25 cellular contexts compared by ENCODE assay signal in the genomic region with DNA sequence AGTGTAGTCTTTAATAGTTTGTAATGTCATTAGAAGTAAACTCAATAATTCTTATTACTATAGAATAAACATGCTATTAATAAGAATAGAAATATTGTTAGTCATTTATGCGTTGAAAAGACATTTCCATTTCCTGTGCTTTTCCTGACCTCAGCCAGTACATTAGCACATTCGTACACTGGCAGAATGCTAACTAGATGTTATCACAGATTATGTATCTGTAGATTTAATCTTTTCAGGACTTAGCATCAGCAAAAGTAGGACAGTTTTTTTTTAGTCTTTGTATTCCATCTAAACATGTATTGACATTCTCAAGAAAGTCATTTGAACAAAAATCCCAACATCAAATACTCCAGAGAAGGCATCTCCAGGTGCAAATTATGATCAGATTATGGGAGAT.
A peak's percentile ranks its signal among the peaks of the same experiment; 100 is the strongest.
DNase-seq lines count a peak whose midpoint lies in the region; ATAC-seq, FAIRE-seq and TF ChIP-seq lines count a peak whose summit lies in the region.
"Had no signal": no experiment of that assay in that cellular context is flagged by ENCODE, and none has a peak within 500 bp of the region (broad histone marks: within the 10 kb centered on the region; RNA-seq: fewer than 3 reads in every experiment).

No MANE protein-coding gene starts in this region.

- no peak overlapping the region for H2AFZ ChIP-seq in DND-41 (ENCODE audit: low read depth, low read length)
- H2AFZ ChIP-seq in endothelial cell of umbilical vein (ENCODE audit: low read depth, low read length) = no peak overlapping the region
- H2AFZ ChIP-seq in GM23338 = no peak overlapping the region

- H3K9me2 ChIP-seq in GM23338 (ENCODE audit: insufficient read depth) = peaks cover 14% of the 10 kb centered on the region

- no peak for DNase-seq in DND-41
- DNase-seq in endothelial cell of umbilical vein (ENCODE audit: low read depth, low spot score) = no peak
- peak; percentile 5 to 35 for DNase-seq in lung microvascular endothelial cell (ENCODE audit: low read depth in 2 of 2)
- DNase-seq in SHP77 (lab: John Stamatoyannopoulos, UW) = no peak
- no peak for DNase-seq in GM23338 (ENCODE audit: low spot score)
- DNase-seq in mucosa of gallbladder (ENCODE audit: low spot score) = no peak
- DNase-seq: 8988T; AML-193; BE2C; C1 segment of cervical spinal cord; CD4-positive, alpha-beta memory T cell; CD4-positive, CD25-positive, alpha-beta regulatory T cell; CD8-positive, alpha-beta memory T cell; COR-L47; DMS 273 treated with DMSO at 0.1 percent for 48 hours; DMS79 treated with DMSO at 0.1 percent for 48 hours; EL; GDM1 had no signal

- H3K4me1 ChIP-seq in DND-41 (ENCODE audit: insufficient read depth, low read length) = peaks cover 20% of the 10 kb centered on the region
- peaks cover 11% of the 10 kb centered on the region for H3K4me1 ChIP-seq in endothelial cell of umbilical vein (ENCODE audit: control insufficient read depth, extremely low read depth, insufficient read depth, low read length)
- H3K4me1 ChIP-seq in GM23338 (ENCODE audit: insufficient read depth) = no peaks in the 10 kb centered on the region
- H3K4me1 ChIP-seq: A549, BLaER1 had no signal

- no peaks in the 10 kb centered on the region for H3K9me3 ChIP-seq in DND-41 (ENCODE audit: insufficient read depth, low read length, severe bottlenecking)
- no peaks in the 10 kb centered on the region for H3K9me3 ChIP-seq in endothelial cell of umbilical vein (replicated peaks; ENCODE audit: control insufficient read depth, insufficient read depth, low read length)
- H3K9me3 ChIP-seq: A549, BE2C, BLaER1 had no signal

- no peak overlapping the region for H3K4me3 ChIP-seq in DND-41 (ENCODE audit: low read depth in 1 of 2, low read length in 2 of 2)
- H3K4me3 ChIP-seq in endothelial cell of umbilical vein (replicated peaks in 1 of 3; ENCODE audit: insufficient read depth in 1 of 3, low read depth in 1 of 3, low read length in 3 of 3) = no peak overlapping the region
- no peak overlapping the region for H3K4me3 ChIP-seq in GM23338
- H3K4me3 ChIP-seq: A549, BLaER1, GM12878 had no signal

- H3K4me3 Mint-ChIP-seq in GM23338 = no peak overlapping the region
- H3K4me3 Mint-ChIP-seq: CD14-positive monocyte; CD4-positive, CD25-positive, alpha-beta regulatory T cell; CD8-positive, alpha-beta memory T cell had no signal

- H3K36me3 Mint-ChIP-seq in GM23338 (ENCODE audit: low read depth) = no peaks in the 10 kb centered on the region

- H3K9ac ChIP-seq in DND-41 (ENCODE audit: low read depth, low read length) (no peak overlapping the region), endothelial cell of umbilical vein (replicated peaks; ENCODE audit: extremely low read depth, insufficient read depth, low read length) (no peak overlapping the region)
- H3K9ac ChIP-seq: BLaER1 had no signal

- H3K27ac ChIP-seq in DND-41 (ENCODE audit: low read length) (peak overlapping the region; percentile 53), endothelial cell of umbilical vein (ENCODE audit: insufficient read depth, low read depth, low read length) (no peak overlapping the region), GM23338 (ENCODE audit: low read depth) (no peak overlapping the region)
- H3K27ac ChIP-seq: A549, BLaER1 had no signal

- POLR2A ChIA-PET in endothelial cell of umbilical vein (lab: Charles Lee) = no interaction called here

- H3K27me3 ChIP-seq in DND-41 (ENCODE audit: insufficient read depth, low read length, poor library complexity) (no peaks in the 10 kb centered on the region), endothelial cell of umbilical vein (ENCODE audit: control insufficient read depth in 2 of 2, insufficient read depth in 2 of 2, low read length in 2 of 2) (no peaks in the 10 kb centered on the region), GM23338 (ENCODE audit: insufficient read depth) (no peaks in the 10 kb centered on the region)
- H3K27me3 ChIP-seq: BE2C, BLaER1 had no signal

- H3K4me1 Mint-ChIP-seq in GM23338 = peaks cover 8% of the 10 kb centered on the region
- H3K4me1 Mint-ChIP-seq: CD14-positive monocyte had no signal

- H3K9me3 Mint-ChIP-seq in GM23338 = no peaks in the 10 kb centered on the region
- H3K9me3 Mint-ChIP-seq: CD8-positive, alpha-beta memory T cell had no signal

- FAIRE-seq in A204.1 (lab: Jason Lieb, UNC) = peak; percentile 70
- FAIRE-seq in endothelial cell of umbilical vein (lab: Jason Lieb, UNC) = peak; percentile 4
- FAIRE-seq: A549, GM12878, GM12892, GM18507 had no signal

- H3K4me2 ChIP-seq in DND-41 (ENCODE audit: insufficient read depth, low read length) (peak overlapping the region; percentile 16; the same call in 1 of the 2 replicates), endothelial cell of umbilical vein (ENCODE audit: insufficient read depth, low read length) (no peak overlapping the region), GM23338 (no peak overlapping the region)
- H3K4me2 ChIP-seq: A549, BLaER1 had no signal

- H3K79me2 ChIP-seq in DND-41 (ENCODE audit: insufficient read depth, low read length) (0 out of 2 replicates have a peak, but pooled peaks cover 4% of the 10 kb centered on the region), endothelial cell of umbilical vein (ENCODE audit: control insufficient read depth, insufficient read depth, low read length) (peaks cover 2% of the 10 kb centered on the region), GM23338 (replicated peaks; ENCODE audit: insufficient read depth) (no peaks in the 10 kb centered on the region)

- CTCF ChIA-PET in endothelial cell of umbilical vein (lab: Charles Lee) = interaction anchor here (0.7 kb wide), 1 partner anchor 11 kb away, joined by 3 read pairs; no protein-coding TSS in a partner anchor

- H3K27ac Mint-ChIP-seq in GM23338 = no peak overlapping the region
- H3K27ac Mint-ChIP-seq: CD14-positive monocyte; CD4-positive, alpha-beta memory T cell had no signal

- ATAC-seq in DND-41 (ENCODE audit: insufficient read depth, low read depth) (peak; percentile 83), GM23338 (no peak)
- ATAC-seq: A549, GM12878 had no signal

- no peak for TF ChIP-seq POLR2A in endothelial cell of umbilical vein (IDR thresholded peaks at IDR 0.05; ENCODE audit: low read depth, low read length)

- no peaks in the 10 kb centered on the region for H3K36me3 ChIP-seq in DND-41 (ENCODE audit: insufficient read depth, low read length)
- no peaks in the 10 kb centered on the region for H3K36me3 ChIP-seq in endothelial cell of umbilical vein (ENCODE audit: control insufficient read depth in 2 of 2, extremely low read depth in 1 of 2, insufficient read depth in 2 of 2, low read length in 2 of 2)
- no peaks in the 10 kb centered on the region for H3K36me3 ChIP-seq in GM23338 (ENCODE audit: insufficient read depth)
- H3K36me3 ChIP-seq: BE2C, BLaER1 had no signal

- intact Hi-C loops in endothelial cell of umbilical vein (cut with micrococcal nuclease) = no loop called here

- BruUV-seq in endothelial cell of umbilical vein (replicated peaks; lab: Mats Ljungman, UMichigan) = no TSS peak

- dilution Hi-C loops in endothelial cell of umbilical vein (cut with MboI; ENCODE audit: extremely low pct_ligation_motif_present, low sequenced_read_pairs) = no loop called here

- TF ChIP-seq CTCF in DND-41 (IDR thresholded peaks at IDR 0.05; ENCODE audit: borderline replicate concordance, extremely low read depth, low read length, poor library complexity, severe bottlenecking) (no peak), endothelial cell of umbilical vein (IDR thresholded peaks at IDR 0.05; ENCODE audit: extremely low read depth in 1 of 2, insufficient read depth in 1 of 2, low read depth in 1 of 2, low read length in 2 of 2) (no peak), GM23338 (conservative IDR thresholded peaks at IDR 0.05; ENCODE audit: low read depth in 2 of 2) (no peak)

- H3F3A ChIP-seq in GM23338 (replicated peaks; ENCODE audit: low read depth) = no peaks in the 10 kb centered on the region

- H3K27me3 Mint-ChIP-seq in GM23338 (ENCODE audit: insufficient read depth, low read depth, poor library complexity) = no peaks in the 10 kb centered on the region
- H3K27me3 Mint-ChIP-seq: CD4-positive, alpha-beta memory T cell; CD4-positive, CD25-positive, alpha-beta regulatory T cell had no signal

- H3K9me1 ChIP-seq in endothelial cell of umbilical vein (replicated peaks; ENCODE audit: control insufficient read depth, extremely low read depth, insufficient read depth, low read length) = no peaks in the 10 kb centered on the region

- H4K20me1 ChIP-seq in DND-41 (ENCODE audit: insufficient read depth, low read length) (no peaks in the 10 kb centered on the region), endothelial cell of umbilical vein (replicated peaks; ENCODE audit: control insufficient read depth, extremely low read depth, insufficient read depth, low read length) (peaks cover 3% of the 10 kb centered on the region), GM23338 (replicated peaks; ENCODE audit: insufficient read depth) (no peaks in the 10 kb centered on the region)
- H4K20me1 ChIP-seq: BLaER1 had no signal

TF ChIP-seq in endothelial cell of umbilical vein, 7 proteins besides CTCF, POLR2A, EP300 and RAD21:
- no peak for TF ChIP-seq MYC (IDR thresholded peaks at IDR 0.05; ENCODE audit: low read depth, low read length)
- TF ChIP-seq FOS (IDR thresholded peaks at IDR 0.05; ENCODE audit: borderline replicate concordance, insufficient read depth, low read length) = no peak
- no peak for TF ChIP-seq MAX (IDR thresholded peaks at IDR 0.05; ENCODE audit: insufficient read depth, insufficient read length)
- TF ChIP-seq EZH2 (IDR thresholded peaks at IDR 0.05; ENCODE audit: borderline replicate concordance, low read depth, low read length, severe bottlenecking) = no peak
- TF ChIP-seq GATA2 (IDR thresholded peaks at IDR 0.05; ENCODE audit: insufficient read depth, insufficient read length, low read depth, low read length) = peak; percentile 56
- no peak for TF ChIP-seq JUN (IDR thresholded peaks at IDR 0.05; ENCODE audit: borderline replicate concordance, insufficient read depth, insufficient read length, low read depth)

TF ChIP-seq in GM23338, 12 proteins besides CTCF, POLR2A, EP300 and RAD21 (continues in another document):
- TF ChIP-seq ZNF114 (CRISPR knock-in tag; IDR thresholded peaks at IDR 0.05) (no peak), STAT1 (IDR thresholded peaks at IDR 0.05; ENCODE audit: unreplicated experiment) (no peak), CREB1 (CRISPR knock-in tag; IDR thresholded peaks at IDR 0.05; ENCODE audit: low read depth) (no peak)

Comparison
In these comparisons a context has a peak if more than half of its experiments do, and no peak if none do; other contexts are left out.
1. DNase-seq: peak in lung microvascular endothelial cell (2 of 2); none in DND-41 (single experiment), endothelial cell of umbilical vein (single experiment), SHP77 (0 of 2), GM23338 (single experiment) and mucosa of gallbladder (single experiment).